Comparison of ENCODE assay signal across 4 cellular contexts in the genomic region with DNA sequence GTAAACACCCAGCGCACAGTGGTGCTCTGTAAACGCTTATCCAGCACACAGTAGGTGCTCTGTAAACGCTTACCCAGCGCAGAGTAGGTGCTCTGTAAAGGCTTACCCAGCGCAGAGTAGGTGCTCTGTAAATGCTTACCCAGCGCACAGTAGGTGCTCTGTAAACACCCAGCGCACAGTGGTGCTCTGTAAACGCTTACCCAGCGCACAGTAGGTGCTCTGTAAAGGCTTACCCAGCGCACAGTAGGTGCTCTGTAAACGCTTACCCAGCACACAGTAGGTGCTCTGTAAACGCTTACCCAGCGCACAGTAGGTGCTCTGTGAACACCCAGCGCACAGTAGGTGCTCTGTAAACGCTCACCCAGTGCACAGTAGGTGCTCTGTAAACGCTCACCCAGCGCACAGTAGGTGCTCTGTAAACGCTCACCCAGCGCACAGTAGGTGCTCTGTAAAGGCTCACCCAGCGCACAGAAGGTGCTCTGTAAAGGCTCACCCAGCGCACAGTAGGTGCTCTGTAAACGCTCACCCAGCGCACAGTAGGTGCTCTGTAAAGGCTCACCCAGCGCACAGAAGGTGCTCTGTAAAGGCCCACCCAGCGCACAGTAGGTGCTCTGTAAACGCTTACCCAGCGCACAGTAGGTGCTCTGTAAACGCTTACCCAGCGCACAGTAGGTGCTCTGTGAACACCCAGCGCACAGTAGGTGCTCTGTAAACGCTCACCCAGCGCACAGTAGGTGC.
A peak's percentile ranks its signal among the peaks of the same experiment; 100 is the strongest.
TF ChIP-seq lines count a peak whose summit lies in the region.
"Not testable (repeated sequence)": the region's sequence is repeated elsewhere in the genome, so short reads cannot be mapped to it uniquely, and the experiment has no call there.

No MANE protein-coding gene starts in this region.

TF ChIP-seq in A549, 52 proteins besides CTCF, POLR2A, EP300 and RAD21:
- peak; percentile 66 for TF ChIP-seq KDM1A (IDR thresholded peaks at IDR 0.05; ENCODE audit: low read depth)
- TF ChIP-seq CHD4 (IDR thresholded peaks at IDR 0.05; ENCODE audit: borderline replicate concordance) = peak; percentile 97

TF ChIP-seq in HEK293, 187 proteins besides CTCF, POLR2A, EP300 and RAD21:
- TF ChIP-seq ZSCAN16 (tag by site-specific recombination; IDR thresholded peaks at IDR 0.05) (peak; percentile 92), ZNF423 (tag by site-specific recombination; IDR thresholded peaks at IDR 0.05) (0 out of 2 replicates have a peak, but pooled peaks have one; percentile 9)
- TF ChIP-seq, protein P1, sequence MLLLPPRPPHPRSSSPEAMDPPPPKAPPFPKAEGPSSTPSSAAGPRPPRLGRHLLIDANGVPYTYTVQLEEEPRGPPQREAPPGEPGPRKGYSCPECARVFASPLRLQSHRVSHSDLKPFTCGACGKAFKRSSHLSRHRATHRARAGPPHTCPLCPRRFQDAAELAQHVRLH (tag by site-specific recombination; IDR thresholded peaks at IDR 0.05) = 0 out of 2 replicates have a peak, but pooled peaks have one; percentile 28

TF ChIP-seq in GM12878, 131 proteins besides CTCF, POLR2A, EP300 and RAD21:
- TF ChIP-seq DPF2 (IDR thresholded peaks at IDR 0.05) (peak; percentile 95), CHD4 (IDR thresholded peaks at IDR 0.05) (peak; percentile 100), HDAC2 (IDR thresholded peaks at IDR 0.05) (peak; percentile 92; the same call in 1 of the 2 replicates), KDM1A (IDR thresholded peaks at IDR 0.05; ENCODE audit: borderline replicate concordance) (0 out of 2 replicates have a peak, but pooled peaks have one; percentile 83)

TF ChIP-seq in HepG2, 621 proteins besides CTCF, POLR2A, EP300 and RAD21:
- TF ChIP-seq ZMYM2 (CRISPR knock-in tag; IDR thresholded peaks at IDR 0.05) (peak; percentile 94), ZNF263 (CRISPR knock-in tag; IDR thresholded peaks at IDR 0.05) (0 out of 2 replicates have a peak, but pooled peaks have one; percentile 1), HNRNPL (IDR thresholded peaks at IDR 0.05; ENCODE audit: low read depth, low read length) (0 out of 2 replicates have a peak, but pooled peaks have one; percentile 9), ZKSCAN1 (IDR thresholded peaks at IDR 0.05; ENCODE audit: low read length) (peak; percentile 99), FOXA1 (IDR thresholded peaks at IDR 0.05) (peak; percentile 25; the same call in 1 of the 2 replicates), NCOA1 (CRISPR knock-in tag; IDR thresholded peaks at IDR 0.05) (0 out of 2 replicates have a peak, but pooled peaks have one; percentile 6), SSRP1 (CRISPR knock-in tag; IDR thresholded peaks at IDR 0.05) (peak; percentile 27; the same call in 1 of the 2 replicates), CHD4 (IDR thresholded peaks at IDR 0.05; ENCODE audit: borderline replicate concordance, low read length) (peak; percentile 99), MAFG (CRISPR knock-in tag; IDR thresholded peaks at IDR 0.05) (0 out of 2 replicates have a peak, but pooled peaks have one; percentile 11)
- TF ChIP-seq FOXA1 (CRISPR knock-in tag; IDR thresholded peaks at IDR 0.05) = not testable (repeated sequence)
